10 cellular contexts compared by ENCODE assay signal in the genomic region with DNA sequence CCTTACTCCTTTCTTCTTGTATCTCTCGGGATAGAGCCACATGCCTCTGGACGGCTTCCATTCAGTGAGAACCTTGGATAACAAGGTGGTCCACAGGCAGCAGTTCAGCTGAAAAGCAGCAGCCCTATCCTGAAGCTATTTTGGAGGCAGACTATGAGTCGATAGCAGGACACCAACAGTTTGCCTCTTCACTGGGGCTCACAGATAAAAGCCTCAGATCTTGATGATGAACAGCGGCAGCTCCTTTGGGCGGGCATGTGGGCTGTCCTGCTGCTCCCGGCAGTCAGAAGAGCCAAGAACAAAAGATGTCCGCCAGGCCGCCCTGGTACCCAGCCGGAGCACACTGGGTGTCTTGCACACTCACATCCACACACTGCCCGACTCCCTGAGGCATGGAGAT.
DNase-seq lines count a peak whose midpoint lies in the region; ATAC-seq and TF ChIP-seq lines count a peak whose summit lies in the region.
"Had no signal": no experiment of that assay in that cellular context is flagged by ENCODE, and none has a peak within 500 bp of the region (broad histone marks: within the 10 kb centered on the region; RNA-seq: fewer than 3 reads in every experiment).

No MANE protein-coding gene starts in this region.

- peak overlapping the region; percentile 64 for H3K27ac ChIP-seq in smooth muscle cell (ENCODE audit: low read depth)
- H3K27ac ChIP-seq: foreskin keratinocyte had no signal

- no peaks in the 10 kb centered on the region for H3K36me3 ChIP-seq in smooth muscle cell (ENCODE audit: low read depth)

- WGBS in smooth muscle cell (ENCODE audit: low lambda C conversion rate): 71% methylated on average over 10 of the region's 10 CpGs

- peaks cover 1% of the 10 kb centered on the region for H3K27me3 Mint-ChIP-seq in HFFc6 (ENCODE audit: insufficient read depth)
- no peaks in the 10 kb centered on the region for H3K27me3 Mint-ChIP-seq in activated T-helper 2 cell treated with anti-CD3 and anti-CD28 coated beads, Interferon-gamma antibody, Interleukin-2, Interleukin-4, amounts not matched to agents 10 μg/mL and 5 μg/mL and 100 μg/mL, durations not matched to agents 14 hours and 24 hours and 36 hours (ENCODE audit: low read depth)
- H3K27me3 Mint-ChIP-seq in activated CD4-positive, alpha-beta T cell treated with anti-CD3 and anti-CD28 coated beads, Interleukin-2, amount 10 ng/mL, durations not matched to agents 24 days and 14 days: peaks cover 5% of the 10 kb centered on the region

- no peak overlapping the region for H3K4me3 ChIP-seq in smooth muscle cell

- no peaks in the 10 kb centered on the region for H3K9me3 Mint-ChIP-seq in HFFc6
- H3K9me3 Mint-ChIP-seq in activated T-helper 2 cell treated with anti-CD3 and anti-CD28 coated beads, Interferon-gamma antibody, Interleukin-2, Interleukin-4, amounts not matched to agents 10 μg/mL and 5 μg/mL and 100 μg/mL, durations not matched to agents 14 hours and 24 hours and 36 hours: no peaks in the 10 kb centered on the region
- no peaks in the 10 kb centered on the region for H3K9me3 Mint-ChIP-seq in activated CD4-positive, alpha-beta T cell treated with anti-CD3 and anti-CD28 coated beads, Interleukin-2, amount 10 ng/mL, durations not matched to agents 24 days and 14 days

- H3K4me3 Mint-ChIP-seq in HFFc6: peak overlapping the region; percentile 84
- no peak overlapping the region for H3K4me3 Mint-ChIP-seq in activated T-helper 2 cell treated with anti-CD3 and anti-CD28 coated beads, Interferon-gamma antibody, Interleukin-2, Interleukin-4, amounts not matched to agents 10 μg/mL and 5 μg/mL and 100 μg/mL, durations not matched to agents 14 hours and 24 hours and 36 hours (ENCODE audit: low read depth)
- no peak overlapping the region for H3K4me3 Mint-ChIP-seq in activated CD4-positive, alpha-beta T cell treated with anti-CD3 and anti-CD28 coated beads, Interleukin-2, amount 10 ng/mL, durations not matched to agents 24 days and 14 days

- no peaks in the 10 kb centered on the region for H3K79me2 ChIP-seq in smooth muscle cell (ENCODE audit: low read depth)

- H3K9me3 ChIP-seq in smooth muscle cell (replicated peaks; ENCODE audit: low read depth): no peaks in the 10 kb centered on the region

- H3K27me3 ChIP-seq in smooth muscle cell (ENCODE audit: low read depth): no peaks in the 10 kb centered on the region
- H3K27me3 ChIP-seq: foreskin keratinocyte had no signal

- H2AFZ ChIP-seq in smooth muscle cell (ENCODE audit: low read depth): no peak overlapping the region

- peak overlapping the region; percentile 98 for H3K27ac Mint-ChIP-seq in HFFc6
- peak overlapping the region; percentile 81 for H3K27ac Mint-ChIP-seq in activated T-helper 2 cell treated with anti-CD3 and anti-CD28 coated beads, Interferon-gamma antibody, Interleukin-2, Interleukin-4, amounts not matched to agents 10 μg/mL and 5 μg/mL and 100 μg/mL, durations not matched to agents 14 hours and 24 hours and 36 hours
- H3K27ac Mint-ChIP-seq in activated CD4-positive, alpha-beta T cell treated with anti-CD3 and anti-CD28 coated beads, Interleukin-2, amount 10 ng/mL, durations not matched to agents 24 days and 14 days: no peak overlapping the region

- no peaks in the 10 kb centered on the region for H3K36me3 Mint-ChIP-seq in HFFc6 (ENCODE audit: low read depth)
- peaks cover 3% of the 10 kb centered on the region for H3K36me3 Mint-ChIP-seq in activated T-helper 2 cell treated with anti-CD3 and anti-CD28 coated beads, Interferon-gamma antibody, Interleukin-2, Interleukin-4, amounts not matched to agents 10 μg/mL and 5 μg/mL and 100 μg/mL, durations not matched to agents 14 hours and 24 hours and 36 hours (ENCODE audit: low read depth)
- H3K36me3 Mint-ChIP-seq in activated CD4-positive, alpha-beta T cell treated with anti-CD3 and anti-CD28 coated beads, Interleukin-2, amount 10 ng/mL, durations not matched to agents 24 days and 14 days (ENCODE audit: low read depth): no peaks in the 10 kb centered on the region

- TF ChIP-seq CTCF in HFFc6 (IDR thresholded peaks at IDR 0.05) (no peak), smooth muscle cell (IDR thresholded peaks at IDR 0.05; ENCODE audit: borderline replicate concordance, insufficient read depth, poor library complexity, severe bottlenecking) (no peak)

- no peak for ATAC-seq in GM18517 (IDR thresholded peaks at IDR 0.05; ENCODE audit: unreplicated experiment)
- ATAC-seq: foreskin keratinocyte had no signal

- H3K9ac ChIP-seq in smooth muscle cell (ENCODE audit: low read depth): no peak overlapping the region

- no peaks in the 10 kb centered on the region for H4K20me1 ChIP-seq in smooth muscle cell (ENCODE audit: low read depth)

- H3K4me2 ChIP-seq in smooth muscle cell: peak overlapping the region; percentile 12

- intact Hi-C loops in activated T-helper 2 cell treated with anti-CD3 and anti-CD28 coated beads, Interferon-gamma antibody, Interleukin-2, Interleukin-4, amounts not matched to agents 10 μg/mL and 5 μg/mL and 100 μg/mL, durations not matched to agents 14 hours and 24 hours and 36 hours (cut with micrococcal nuclease): no loop called here
- intact Hi-C loops in activated CD4-positive, alpha-beta T cell treated with anti-CD3 and anti-CD28 coated beads, Interleukin-2, amount 10 ng/mL, durations not matched to agents 24 days and 14 days (cut with micrococcal nuclease): no loop called here

- peaks cover 12% of the 10 kb centered on the region for H3F3A ChIP-seq in smooth muscle cell (ENCODE audit: low read depth)

- H3K4me1 ChIP-seq in smooth muscle cell (ENCODE audit: low read depth): peaks cover 33% of the 10 kb centered on the region

- H3K4me1 Mint-ChIP-seq in HFFc6 (ENCODE audit: low read depth): peaks cover 100% of the 10 kb centered on the region
- peaks cover 63% of the 10 kb centered on the region for H3K4me1 Mint-ChIP-seq in activated T-helper 2 cell treated with anti-CD3 and anti-CD28 coated beads, Interferon-gamma antibody, Interleukin-2, Interleukin-4, amounts not matched to agents 10 μg/mL and 5 μg/mL and 100 μg/mL, durations not matched to agents 14 hours and 24 hours and 36 hours (ENCODE audit: low read depth)
- peaks cover 13% of the 10 kb centered on the region for H3K4me1 Mint-ChIP-seq in activated CD4-positive, alpha-beta T cell treated with anti-CD3 and anti-CD28 coated beads, Interleukin-2, amount 10 ng/mL, durations not matched to agents 24 days and 14 days

- DNase-seq in HFFc6: no peak
- DNase-seq in activated T-helper 2 cell treated with anti-CD3 and anti-CD28 coated beads, Interferon-gamma antibody, Interleukin-2, Interleukin-4, amounts not matched to agents 10 μg/mL and 5 μg/mL and 100 μg/mL, durations not matched to agents 14 hours and 24 hours and 36 hours (ENCODE audit: low spot score): no peak
- DNase-seq in islet precursor cell: peak; percentile 62
- DNase-seq in smooth muscle cell (lab: John Stamatoyannopoulos, UW; ENCODE audit: unreplicated experiment): no peak
- no peak for DNase-seq in GF-D8 (lab: John Stamatoyannopoulos, UW)
- no peak for DNase-seq in activated CD4-positive, alpha-beta T cell treated with anti-CD3 and anti-CD28 coated beads, Interleukin-2, amount 10 ng/mL, durations not matched to agents 24 days and 14 days
- DNase-seq in putamen (ENCODE audit: low spot score): no peak
- DNase-seq: activated T-cell treated with anti-CD3 and anti-CD28 coated beads, Interleukin-2, amount 50 U/mL, for 1 hour; foreskin keratinocyte had no signal
